ENCODE assay signal across 28 cellular contexts in genomic region chr7:42213093-42213492, GRCh38. TPM values are rescaled to one million over a fixed set of nuclear protein-coding genes. Genes with fewer than 3 reads are reported as not detected.
"Had no signal": no experiment of that assay in that cellular context is flagged by ENCODE, and none has a peak within 500 bp of the region (broad histone marks: within the 10 kb centered on the region; RNA-seq: fewer than 3 reads in every experiment).

No MANE protein-coding gene starts in this region.

- H3K36me3 ChIP-seq: breast epithelium, sigmoid colon, thyroid gland, upper lobe of right lung, WERI-Rb-1 had no signal

- H3K36me3 Mint-ChIP-seq: activated CD4-positive, alpha-beta memory T cell treated with anti-CD3 and anti-CD28 coated beads for 36 hours; immature natural killer cell; stimulated activated effector memory CD8-positive, alpha-beta T cell treated with anti-CD3 and anti-CD28 coated beads, Interleukin-12 subunit alpha, Interleukin-12 subunit beta, amount 100 ng/mL, for 72 hours had no signal

- H3K4me1 ChIP-seq: upper lobe of right lung had no signal

- ATAC-seq: left colon; stimulated activated effector memory CD8-positive, alpha-beta T cell treated with anti-CD3 and anti-CD28 coated beads, Interleukin-12 subunit alpha, Interleukin-12 subunit beta, amount 100 ng/mL, for 72 hours; stimulated activated naive CD8-positive, alpha-beta T cell treated with anti-CD3 and anti-CD28 coated beads, Interleukin-15, amount 100 ng/mL, for 72 hours; T-helper 17 cell; upper lobe of right lung had no signal

- H3K27me3 ChIP-seq: breast epithelium, sigmoid colon, thyroid gland, upper lobe of right lung had no signal

- H3K4me3 ChIP-seq: breast epithelium, sigmoid colon, thyroid gland, upper lobe of right lung had no signal

- H3K9me3 ChIP-seq: breast epithelium, sigmoid colon, thyroid gland, upper lobe of right lung had no signal

- H3K9me3 Mint-ChIP-seq: activated CD4-positive, alpha-beta memory T cell treated with anti-CD3 and anti-CD28 coated beads for 36 hours; activated CD4-positive, alpha-beta T cell treated with anti-CD3 and anti-CD28 coated beads, Interleukin-2, amount 10 ng/mL, durations not matched to agents 24 days and 14 days; activated T-helper 1 cell treated with anti-CD3 and anti-CD28 coated beads, Interleukin-12 subunit alpha, Interleukin-12 subunit beta, Interleukin-2, Interleukin-4 antibody, amounts not matched to agents 30 ng/mL and 10 ng/mL and 1 ng/mL, durations not matched to agents 14 hours and 24 hours and 36 hours; immature natural killer cell; nephron; stimulated activated naive CD8-positive, alpha-beta T cell treated with anti-CD3 and anti-CD28 coated beads, Interleukin-15, amount 100 ng/mL, for 72 hours had no signal

- H3K4me1 Mint-ChIP-seq: activated CD4-positive, alpha-beta T cell treated with anti-CD3 and anti-CD28 coated beads, Interleukin-2, amount 10 ng/mL, durations not matched to agents 24 days and 14 days; immature natural killer cell; stimulated activated effector memory CD8-positive, alpha-beta T cell treated with anti-CD3 and anti-CD28 coated beads, Interleukin-12 subunit alpha, Interleukin-12 subunit beta, amount 100 ng/mL, for 72 hours; stimulated activated naive CD8-positive, alpha-beta T cell treated with anti-CD3 and anti-CD28 coated beads, Interleukin-15, amount 100 ng/mL, for 72 hours; T-helper 17 cell had no signal

- H3K4me3 Mint-ChIP-seq: activated CD4-positive, alpha-beta memory T cell treated with anti-CD3 and anti-CD28 coated beads for 36 hours; activated CD4-positive, alpha-beta T cell treated with anti-CD3 and anti-CD28 coated beads, Interleukin-2, amount 10 ng/mL, durations not matched to agents 24 days and 14 days; activated T-helper 1 cell treated with anti-CD3 and anti-CD28 coated beads, Interleukin-12 subunit alpha, Interleukin-12 subunit beta, Interleukin-2, Interleukin-4 antibody, amounts not matched to agents 30 ng/mL and 10 ng/mL and 1 ng/mL, durations not matched to agents 14 hours and 24 hours and 36 hours; immature natural killer cell; nephron; stimulated activated effector memory CD8-positive, alpha-beta T cell treated with anti-CD3 and anti-CD28 coated beads, Interleukin-12 subunit alpha, Interleukin-12 subunit beta, amount 100 ng/mL, for 72 hours; stimulated activated naive CD8-positive, alpha-beta T cell treated with anti-CD3 and anti-CD28 coated beads, Interleukin-15, amount 100 ng/mL, for 72 hours; T-helper 17 cell had no signal

- DNase-seq: activated CD4-positive, alpha-beta memory T cell treated with anti-CD3 and anti-CD28 coated beads for 36 hours; activated CD4-positive, alpha-beta T cell treated with anti-CD3 and anti-CD28 coated beads, Interleukin-2, amount 10 ng/mL, durations not matched to agents 24 days and 14 days; activated CD4-positive, CD25-positive, alpha-beta regulatory T cell treated with anti-CD3 and anti-CD28 coated beads, Interleukin-2, amount 50 U/mL, for 72 hours; activated CD8-positive, alpha-beta memory T cell treated with anti-CD3 and anti-CD28 coated beads, Interleukin-2, amount 50 U/mL, for 4 hours; activated gamma-delta T cell; activated naive CD4-positive, alpha-beta T cell treated with anti-CD3 and anti-CD28 coated beads, Interleukin-2, amount 50 U/mL, for 16 hours; activated T-cell treated with anti-CD3 and anti-CD28 coated beads, Interleukin-2, amount 50 U/mL, for 1 hour; amniotic stem cell; dermis blood vessel endothelial cell; effector CD8-positive, alpha-beta T cell; glutamatergic neuron; immature natural killer cell; kidney; left colon; mammary epithelial cell; sigmoid colon; small intestine; stimulated activated CD4-positive, alpha-beta T cell treated with anti-CD3 and anti-CD28 coated beads, Interleukin-4, amount 100 ng/mL, for 24 hours; stimulated activated naive CD8-positive, alpha-beta T cell treated with anti-CD3 and anti-CD28 coated beads, Interleukin-15, amount 100 ng/mL, for 72 hours; T-helper 17 cell; T1000; thyroid gland; upper lobe of right lung; WERI-Rb-1 had no signal

- H3K27ac Mint-ChIP-seq: activated CD4-positive, alpha-beta memory T cell treated with anti-CD3 and anti-CD28 coated beads for 36 hours; activated CD4-positive, alpha-beta T cell treated with anti-CD3 and anti-CD28 coated beads, Interleukin-2, amount 10 ng/mL, durations not matched to agents 24 days and 14 days; activated T-helper 1 cell treated with anti-CD3 and anti-CD28 coated beads, Interleukin-12 subunit alpha, Interleukin-12 subunit beta, Interleukin-2, Interleukin-4 antibody, amounts not matched to agents 30 ng/mL and 10 ng/mL and 1 ng/mL, durations not matched to agents 14 hours and 24 hours and 36 hours; immature natural killer cell; nephron; stimulated activated effector memory CD8-positive, alpha-beta T cell treated with anti-CD3 and anti-CD28 coated beads, Interleukin-12 subunit alpha, Interleukin-12 subunit beta, amount 100 ng/mL, for 72 hours; stimulated activated naive CD8-positive, alpha-beta T cell treated with anti-CD3 and anti-CD28 coated beads, Interleukin-15, amount 100 ng/mL, for 72 hours; T-helper 17 cell had no signal

- H3K27ac ChIP-seq: thyroid gland, upper lobe of right lung, WERI-Rb-1 had no signal

RNA-seq across cellular contexts. Expression of gene GLI3, which starts 23.9 kb away (rescaled TPM):
- total RNA-seq: activated CD4-positive, alpha-beta T cell treated with anti-CD3 and anti-CD28 coated beads, Interleukin-2, amount 10 ng/mL, durations not matched to agents 24 days and 14 days; activated T-helper 1 cell treated with anti-CD3 and anti-CD28 coated beads, Interleukin-12 subunit alpha, Interleukin-12 subunit beta, Interleukin-2, Interleukin-4 antibody, amounts not matched to agents 30 ng/mL and 10 ng/mL and 1 ng/mL, durations not matched to agents 14 hours and 24 hours and 36 hours had no signal
